In genomic region chr6:5622276-5623005, GRCh38 we compare ENCODE assay signal across 15 cellular contexts.
DNase-seq lines count a peak whose midpoint lies in the region; ATAC-seq lines count a peak whose summit lies in the region.
"Had no signal": no experiment of that assay in that cellular context is flagged by ENCODE, and none has a peak within 500 bp of the region (broad histone marks: within the 10 kb centered on the region; RNA-seq: fewer than 3 reads in every experiment).

No MANE protein-coding gene starts in this region.

- no peak for DNase-seq in Right ventricle myocardium inferior (ENCODE audit: missing footprints)
- DNase-seq in cardiac septum (ENCODE audit: low spot score), result no peak
- peak; percentile 18 for DNase-seq in foreskin melanocyte
- no peak for DNase-seq in left ventricle myocardium superior
- no peak for DNase-seq in NCI-H1417 (lab: John Stamatoyannopoulos, UW)
- DNase-seq in T-helper 2 cell treated with Interferon-gamma antibody and Interleukin-4, amounts not matched to agents 5 μg/mL and 100 μg/mL, for 36 hours (ENCODE audit: low spot score), result no peak
- no peak for DNase-seq in dedifferentiated amniotic fluid mesenchymal stem cell (ENCODE audit: extremely low spot score)
- DNase-seq: Calu3; CD8-positive, alpha-beta T cell; DMS79 treated with DMSO at 0.1 percent for 48 hours; GF-D8; H9 had no signal

- peak overlapping the region; percentile 8 for H3K27ac ChIP-seq in skeletal muscle tissue (ENCODE audit: low read depth, low read length)
- H3K27ac ChIP-seq: BLaER1 treated with 17β-estradiol and CSF1 and Interleukin-3, amounts not matched to agents 10 nM and 100 nM had no signal

- no peak overlapping the region for H3K4me3 Mint-ChIP-seq in T-helper 2 cell treated with Interferon-gamma antibody and Interleukin-4, amounts not matched to agents 5 μg/mL and 100 μg/mL, for 36 hours
- H3K4me3 Mint-ChIP-seq: B cell; CD8-positive, alpha-beta T cell; H9 had no signal

- no peaks in the 10 kb centered on the region for H3K27me3 Mint-ChIP-seq in T-helper 2 cell treated with Interferon-gamma antibody and Interleukin-4, amounts not matched to agents 5 μg/mL and 100 μg/mL, for 36 hours (ENCODE audit: low read depth)
- H3K27me3 Mint-ChIP-seq: B cell had no signal

- ATAC-seq in Right ventricle myocardium inferior, result peak; percentile 26
- peak; percentile 50 for ATAC-seq in left ventricle myocardium superior
- ATAC-seq: CD8-positive, alpha-beta T cell had no signal

- no peak overlapping the region for H3K27ac Mint-ChIP-seq in T-helper 2 cell treated with Interferon-gamma antibody and Interleukin-4, amounts not matched to agents 5 μg/mL and 100 μg/mL, for 36 hours
- H3K27ac Mint-ChIP-seq: B cell; CD8-positive, alpha-beta T cell; H9 had no signal

- H3K9me3 ChIP-seq in skeletal muscle tissue (ENCODE audit: control insufficient read depth in 3 of 3, low read length in 3 of 3), result no peaks in the 10 kb centered on the region

- H3K4me1 ChIP-seq in skeletal muscle tissue (ENCODE audit: control insufficient read depth in 3 of 3, insufficient read depth in 3 of 3, low read length in 3 of 3), result peaks cover 0 to 3% (median 0%) of the 10 kb centered on the region in 3 donors

- no peaks in the 10 kb centered on the region for H3K9me3 Mint-ChIP-seq in T-helper 2 cell treated with Interferon-gamma antibody and Interleukin-4, amounts not matched to agents 5 μg/mL and 100 μg/mL, for 36 hours
- H3K9me3 Mint-ChIP-seq: CD8-positive, alpha-beta T cell; H9 had no signal

- intact Hi-C loops in Right ventricle myocardium inferior (cut with DNase I), result loop anchor here (10.0 kb wide), 1 partner anchor 142 kb away; no protein-coding TSS in a partner anchor
- intact Hi-C loops in cardiac septum (cut with DNase I), result no loop called here
- intact Hi-C loops in left ventricle myocardium superior (cut with micrococcal nuclease), result no loop called here

- peaks cover 22% of the 10 kb centered on the region for H3K4me1 Mint-ChIP-seq in T-helper 2 cell treated with Interferon-gamma antibody and Interleukin-4, amounts not matched to agents 5 μg/mL and 100 μg/mL, for 36 hours (ENCODE audit: low read depth)

- peaks cover 0 to 2% (median 0%) of the 10 kb centered on the region in 3 donors for H3K36me3 ChIP-seq in skeletal muscle tissue (ENCODE audit: control insufficient read depth in 3 of 3, insufficient read depth in 3 of 3, low read length in 3 of 3)

- no peak overlapping the region for H3K9ac ChIP-seq in skeletal muscle tissue (ENCODE audit: low read depth in 1 of 3, low read length in 3 of 3)
- H3K9ac ChIP-seq: BLaER1 treated with 17β-estradiol and CSF1 and Interleukin-3, amounts not matched to agents 10 nM and 100 nM had no signal

- no peak overlapping the region for H3K4me3 ChIP-seq in skeletal muscle tissue (ENCODE audit: low read length in 3 of 3)
- H3K4me3 ChIP-seq: BLaER1 treated with 17β-estradiol and CSF1 and Interleukin-3, amounts not matched to agents 10 nM and 100 nM had no signal

- H3K36me3 Mint-ChIP-seq in T-helper 2 cell treated with Interferon-gamma antibody and Interleukin-4, amounts not matched to agents 5 μg/mL and 100 μg/mL, for 36 hours (ENCODE audit: low read depth), result peaks cover 3% of the 10 kb centered on the region

- no peaks in the 10 kb centered on the region for H3K27me3 ChIP-seq in skeletal muscle tissue (ENCODE audit: control insufficient read depth in 3 of 3, insufficient read depth in 3 of 3, low read length in 3 of 3)
- H3K27me3 ChIP-seq: BLaER1 treated with 17β-estradiol and CSF1 and Interleukin-3, amounts not matched to agents 10 nM and 100 nM had no signal
